ENCODE assay signal across 12 cellular contexts in genomic region chr17:50184057-50184456, GRCh38. TPM values are rescaled to one million over a fixed set of nuclear protein-coding genes. Genes with fewer than 3 reads are reported as not detected.
DNase-seq lines count a peak whose midpoint lies in the region; ATAC-seq and TF ChIP-seq lines count a peak whose summit lies in the region.
"Had no signal": no experiment of that assay in that cellular context is flagged by ENCODE, and none has a peak within 500 bp of the region (broad histone marks: within the 10 kb centered on the region; RNA-seq: fewer than 3 reads in every experiment).

No MANE protein-coding gene starts in this region.

- no peak for ATAC-seq in activated T-cell treated with anti-CD3 and anti-CD28 coated beads, Interleukin-2, amount 50 U/mL, for 72 hours (replicated peaks in 1 of 2)
- ATAC-seq in right cardiac atrium (no peak), GM21381 (IDR thresholded peaks at IDR 0.05; ENCODE audit: unreplicated experiment) (no peak)

- peaks cover 0 to 2% (median 0%) of the 10 kb centered on the region in 4 donors for H3K36me3 ChIP-seq in transverse colon

- TF ChIP-seq CTCF in VCaP (conservative IDR thresholded peaks at IDR 0.05) (0 out of 2 replicates have a peak, but pooled peaks have one; percentile 15), transverse colon (IDR thresholded peaks at IDR 0.05) (peak in 1 of 5 experiments; percentile 2)

- H3K4me1 ChIP-seq in right cardiac atrium (ENCODE audit: control insufficient read depth, insufficient read depth, low read length) = no peaks in the 10 kb centered on the region
- H3K4me1 ChIP-seq in transverse colon = peaks cover 0 to 20% (median 6%) of the 10 kb centered on the region in 4 donors

- TF ChIP-seq POLR2A in transverse colon (IDR thresholded peaks at IDR 0.05) = no peak

- WGBS in right cardiac atrium = 48% methylated on average over 8 of the region's 8 CpGs
- WGBS in transverse colon (ENCODE audit: low coverage in 1 of 2), 2 donors = 47 to 53% methylated on average over 4 to 8 of the region's 8 CpGs

- H3K9me3 Mint-ChIP-seq in activated T-cell treated with anti-CD3 and anti-CD28 coated beads, Interleukin-2, amount 50 U/mL, for 72 hours = no peaks in the 10 kb centered on the region

- in situ Hi-C loops in transverse colon (cut with MboI; ENCODE audit: low pct_ligation_motif_present in 1 of 4, low pct_unique_long_range_greater_than_20kb in 1 of 4, low sequenced_read_pairs in 3 of 4) = no loop called here

- no peak overlapping the region for H3K27ac Mint-ChIP-seq in activated T-cell treated with anti-CD3 and anti-CD28 coated beads, Interleukin-2, amount 50 U/mL, for 72 hours

- no peak for TF ChIP-seq EP300 in transverse colon (IDR thresholded peaks at IDR 0.05; ENCODE audit: low read depth)

- H3K4me3 ChIP-seq in right cardiac atrium (ENCODE audit: low read length) (no peak overlapping the region), transverse colon (no peak overlapping the region)

- peaks cover 16% of the 10 kb centered on the region for H3K4me1 Mint-ChIP-seq in activated T-cell treated with anti-CD3 and anti-CD28 coated beads, Interleukin-2, amount 50 U/mL, for 72 hours (ENCODE audit: low read depth)

- no peak overlapping the region for H3K27ac ChIP-seq in VCaP
- no peak overlapping the region for H3K27ac ChIP-seq in right cardiac atrium (ENCODE audit: low read length)
- H3K27ac ChIP-seq in transverse colon = peak overlapping the region; percentile 55 to 83 (median 66)

- peak overlapping the region; percentile 15 to 33 for H3K4me3 Mint-ChIP-seq in activated T-cell treated with anti-CD3 and anti-CD28 coated beads, Interleukin-2, amount 50 U/mL, for 72 hours

- DNase-seq in activated T-cell treated with anti-CD3 and anti-CD28 coated beads, Interleukin-2, amount 50 U/mL, for 72 hours = no peak
- DNase-seq in activated T-cell treated with anti-CD3 and anti-CD28 coated beads, Interleukin-2, amount 50 U/mL, for 48 hours = no peak
- peak in 2 of 3 donors; percentile 32 to 41 for DNase-seq in right cardiac atrium
- no peak for DNase-seq in transverse colon
- DNase-seq in NCI-H748 treated with DMSO at 0.1 percent for 48 hours (lab: John Stamatoyannopoulos, UW) = no peak
- no peak for DNase-seq in OCI-M2 (lab: John Stamatoyannopoulos, UW; ENCODE audit: unreplicated experiment)
- DNase-seq: activated effector memory CD4-positive, alpha-beta T cell treated with Interleukin-2 at 50 U/mL for 16 hours; DMS79; kidney glomerular epithelial cell; NCI-H2107 had no signal

- H3K36me3 Mint-ChIP-seq in activated T-cell treated with anti-CD3 and anti-CD28 coated beads, Interleukin-2, amount 50 U/mL, for 72 hours (ENCODE audit: insufficient read depth in 2 of 2) = no peaks in the 10 kb centered on the region

- H3K27me3 ChIP-seq in right cardiac atrium (ENCODE audit: control insufficient read depth, insufficient read depth) = no peaks in the 10 kb centered on the region
- H3K27me3 ChIP-seq in transverse colon = no peaks in the 10 kb centered on the region

- H3K9me3 ChIP-seq in right cardiac atrium (ENCODE audit: control insufficient read depth, low read length) (no peaks in the 10 kb centered on the region), transverse colon (no peaks in the 10 kb centered on the region)

- intact Hi-C loops in right cardiac atrium (cut with DNase I) = no loop called here
- intact Hi-C loops in transverse colon (cut with DNase I; ENCODE audit: low total_unique reads) = no loop called here

- no peaks in the 10 kb centered on the region for H3K27me3 Mint-ChIP-seq in activated T-cell treated with anti-CD3 and anti-CD28 coated beads, Interleukin-2, amount 50 U/mL, for 72 hours (ENCODE audit: low read depth)

RNA-seq across cellular contexts. Expression of gene COL1A1, which starts 17.4 kb away (rescaled TPM):
- total RNA-seq in activated T-cell treated with anti-CD3 and anti-CD28 coated beads, Interleukin-2, amount 50 U/mL, for 72 hours = 10 to 100 TPM in 1 of 2 donors, 1 to 10 TPM in 1; 9.8 to 10.3 TPM
- total RNA-seq in right cardiac atrium = 100 to 1,000 TPM in 1 of 4 donors, 10 to 100 TPM in 3; 58.4 to 138 (median 74.3) TPM
- 24.8 TPM for polyA plus RNA-seq in right cardiac atrium
- total RNA-seq in transverse colon = 100 to 1,000 TPM in 2 of 4 donors, 10 to 100 TPM in 2; 13.0 to 210 (median 79.8) TPM

RNA-seq across cellular contexts. Expression of gene SGCA, which starts 18.3 kb away (rescaled TPM):
- 1 to 10 TPM; 1.7 to 2.3 TPM for total RNA-seq in activated T-cell treated with anti-CD3 and anti-CD28 coated beads, Interleukin-2, amount 50 U/mL, for 72 hours
- total RNA-seq in right cardiac atrium (100 to 1,000 TPM; 127 to 150 (median 133) TPM), transverse colon (10 to 100 TPM in 1 of 4 donors, 1 to 10 TPM in 3; 3.7 to 65.3 (median 7.6) TPM)
- 156 TPM for polyA plus RNA-seq in right cardiac atrium

RNA-seq across cellular contexts. Expression of gene PPP1R9B, which starts 33.6 kb away (rescaled TPM):
- total RNA-seq in activated T-cell treated with anti-CD3 and anti-CD28 coated beads, Interleukin-2, amount 50 U/mL, for 72 hours = 100 to 1,000 TPM; 111 to 128 TPM
- total RNA-seq in right cardiac atrium (10 to 100 TPM; 33.2 to 40.7 (median 36.1) TPM), transverse colon (10 to 100 TPM; 19.0 to 29.9 (median 27.7) TPM)
- polyA plus RNA-seq in right cardiac atrium = 26.5 TPM

RNA-seq across cellular contexts. Expression of gene SAMD14, which starts 54.1 kb away (rescaled TPM):
- total RNA-seq in activated T-cell treated with anti-CD3 and anti-CD28 coated beads, Interleukin-2, amount 50 U/mL, for 72 hours = 1 to 10 TPM; 3.3 to 6.9 TPM
- total RNA-seq in right cardiac atrium (1 to 10 TPM; 2.4 to 4.0 (median 3.5) TPM), transverse colon (1 to 10 TPM in 1 of 4 donors, under 1 TPM in 2, not detected in 1; 0.14 to 1.8 (median 0.32) TPM)
- 3.3 TPM for polyA plus RNA-seq in right cardiac atrium

Comparison
In these comparisons a context has a peak if more than half of its experiments do, and no peak if none do; other contexts are left out.
1. DNase-seq: peak in right cardiac atrium (2 of 3); none in activated T-cell treated with anti-CD3 and anti-CD28 coated beads, Interleukin-2, amount 50 U/mL, for 72 hours (0 of 2), activated T-cell treated with anti-CD3 and anti-CD28 coated beads, Interleukin-2, amount 50 U/mL, for 48 hours (0 of 2), transverse colon (single experiment), NCI-H748 treated with DMSO at 0.1 percent for 48 hours (single experiment) and OCI-M2 (single experiment).
2. H3K27ac ChIP-seq: peak in transverse colon (4 of 4); none in VCaP (single experiment) and right cardiac atrium (single experiment).